In the genomic region with DNA sequence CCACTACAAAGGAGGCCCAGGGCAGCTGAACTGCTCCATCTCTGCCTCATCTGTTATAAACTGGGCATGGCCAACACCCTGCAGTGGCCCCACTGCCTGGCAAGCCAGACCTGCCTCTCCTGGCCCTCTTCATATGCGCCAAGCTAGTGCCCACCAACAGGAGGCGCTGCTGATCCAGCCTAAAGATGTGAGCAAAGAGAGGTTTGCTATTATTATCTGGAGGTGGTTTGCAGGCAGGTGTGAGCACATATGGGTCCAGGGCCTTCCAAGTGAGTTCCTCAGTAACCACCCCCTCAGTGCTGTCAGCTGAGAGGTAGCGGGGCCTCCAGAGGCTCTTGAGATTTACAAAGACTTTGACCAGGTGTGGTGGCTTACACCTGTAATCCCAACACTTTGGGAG, we compare ENCODE assay signal across 8 cellular contexts.
DNase-seq lines count a peak whose midpoint lies in the region; ATAC-seq lines count a peak whose summit lies in the region.

No MANE protein-coding gene starts in this region.

- H3K9me3 Mint-ChIP-seq in stimulated activated memory B cell treated with anti-CD40 and anti-IgM and Interleukin-4, amounts not matched to agents 10 μg/mL and 1 μg/mL and 100 μg/mL, for 72 hours = no peaks in the 10 kb centered on the region

- no peaks in the 10 kb centered on the region for H3K36me3 Mint-ChIP-seq in stimulated activated memory B cell treated with anti-CD40 and anti-IgM and Interleukin-4, amounts not matched to agents 10 μg/mL and 1 μg/mL and 100 μg/mL, for 72 hours

- peak; percentile 20 for DNase-seq in COLO668 (lab: John Stamatoyannopoulos, UW; ENCODE audit: unreplicated experiment)
- peak; percentile 15 for DNase-seq in NOMO-1 treated with DMSO at 0.1 percent for 48 hours (lab: John Stamatoyannopoulos, UW; ENCODE audit: unreplicated experiment)
- peak; percentile 36 for DNase-seq in activated T-helper 1 cell treated with Interleukin-2 at 50 U/mL for 16 hours (ENCODE audit: low read depth)
- peak; percentile 18 for DNase-seq in iris pigment epithelial cell (ENCODE audit: low read depth)
- DNase-seq in T1000 (lab: John Stamatoyannopoulos, UW) = no peak

- peaks cover 20% of the 10 kb centered on the region for H3K27me3 Mint-ChIP-seq in stimulated activated memory B cell treated with anti-CD40 and anti-IgM and Interleukin-4, amounts not matched to agents 10 μg/mL and 1 μg/mL and 100 μg/mL, for 72 hours

- H3K27ac Mint-ChIP-seq in stimulated activated memory B cell treated with anti-CD40 and anti-IgM and Interleukin-4, amounts not matched to agents 10 μg/mL and 1 μg/mL and 100 μg/mL, for 72 hours = no peak overlapping the region

- ATAC-seq in stimulated activated memory B cell treated with anti-CD40 and anti-IgM and Interleukin-4, amounts not matched to agents 10 μg/mL and 1 μg/mL and 100 μg/mL, for 72 hours = peak; percentile 14
- ATAC-seq in HG03354 (IDR thresholded peaks at IDR 0.05; ENCODE audit: poor library complexity, severe bottlenecking, unreplicated experiment) = no peak
- ATAC-seq in HG02973 (IDR thresholded peaks at IDR 0.05; ENCODE audit: unreplicated experiment) = no peak

- H3K4me3 Mint-ChIP-seq in stimulated activated memory B cell treated with anti-CD40 and anti-IgM and Interleukin-4, amounts not matched to agents 10 μg/mL and 1 μg/mL and 100 μg/mL, for 72 hours = no peak overlapping the region

- peaks cover 42% of the 10 kb centered on the region for H3K4me1 Mint-ChIP-seq in stimulated activated memory B cell treated with anti-CD40 and anti-IgM and Interleukin-4, amounts not matched to agents 10 μg/mL and 1 μg/mL and 100 μg/mL, for 72 hours
